21 cellular contexts compared by ENCODE assay signal in the genomic region with DNA sequence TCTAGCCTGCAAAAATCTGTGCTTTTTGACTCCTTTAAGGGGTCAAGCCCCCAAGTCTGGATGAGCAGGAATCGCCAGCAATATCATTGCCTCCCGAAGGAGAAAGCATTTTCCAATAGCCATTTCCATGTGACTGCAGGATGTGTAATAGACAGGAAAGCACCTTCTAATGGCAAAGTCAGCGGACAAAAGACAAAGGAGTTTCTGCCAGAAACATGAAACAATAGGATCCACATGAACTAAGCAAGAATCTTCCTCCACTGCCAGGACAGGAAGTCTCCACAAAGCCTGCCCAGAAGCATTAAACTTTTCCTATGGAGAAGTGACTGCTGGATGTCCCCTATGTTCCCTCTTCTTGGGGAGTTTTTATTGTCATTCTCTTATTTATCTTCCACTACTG.
DNase-seq lines count a peak whose midpoint lies in the region; ATAC-seq and TF ChIP-seq lines count a peak whose summit lies in the region.
"Had no signal": no experiment of that assay in that cellular context is flagged by ENCODE, and none has a peak within 500 bp of the region (broad histone marks: within the 10 kb centered on the region; RNA-seq: fewer than 3 reads in every experiment).

No MANE protein-coding gene starts in this region.

- H3F3A ChIP-seq in neural progenitor cell (ENCODE audit: low read depth): no peaks in the 10 kb centered on the region

- no peak overlapping the region for H3K9ac ChIP-seq in neural progenitor cell
- H3K9ac ChIP-seq: GM23248 had no signal

- no peak overlapping the region for H3K4me3 Mint-ChIP-seq in neural progenitor cell
- H3K4me3 Mint-ChIP-seq: CD4-positive, CD25-positive, alpha-beta regulatory T cell; CD8-positive, alpha-beta memory T cell; HFFc6 had no signal

- H3K4me1 ChIP-seq in right cardiac atrium (ENCODE audit: control insufficient read depth, insufficient read depth, low read length) (peaks cover 5% of the 10 kb centered on the region), neural progenitor cell (no peaks in the 10 kb centered on the region)
- H3K4me1 ChIP-seq: BE2C had no signal

- no peaks in the 10 kb centered on the region for H4K20me1 ChIP-seq in neural progenitor cell (ENCODE audit: low read depth)

- peak overlapping the region; percentile 19 for H2AFZ ChIP-seq in neural progenitor cell (replicated peaks)
- H2AFZ ChIP-seq: GM23248 had no signal

- no peak overlapping the region for H3K27ac Mint-ChIP-seq in neural progenitor cell
- H3K27ac Mint-ChIP-seq: CD4-positive, CD25-positive, alpha-beta regulatory T cell; HFFc6 had no signal

- no peaks in the 10 kb centered on the region for H3K27me3 Mint-ChIP-seq in neural progenitor cell (ENCODE audit: insufficient read depth, low read depth)

- TF ChIP-seq CTCF in neural progenitor cell (IDR thresholded peaks at IDR 0.05) (no peak), dorsolateral prefrontal cortex (IDR thresholded peaks at IDR 0.05 in 54 of 56, conservative IDR thresholded peaks at IDR 0.05 in 2 of 56; ENCODE audit: low read depth in 1 of 56, partially characterized antibody in 56 of 56) (no peak)

- DNase-seq in left ventricle myocardium superior (no peak), cardiac septum (ENCODE audit: low spot score) (no peak), right cardiac atrium (no peak), neural progenitor cell (ENCODE audit: low spot score) (no peak), DMS153 (lab: John Stamatoyannopoulos, UW) (no peak), dorsolateral prefrontal cortex (no peak)
- DNase-seq: ACHN; BE2C; C1 segment of cervical spinal cord; CD4-positive, CD25-positive, alpha-beta regulatory T cell; CD8-positive, alpha-beta memory T cell; COR-L47; DMS 273 treated with DMSO at 0.1 percent for 48 hours; GM23248; H7; HFFc6; IMR-90 had no signal

- intact Hi-C loops in left ventricle myocardium superior (cut with micrococcal nuclease) (no loop called here), cardiac septum (cut with DNase I) (loop anchor here (10.0 kb wide), 1 partner anchor 59 kb away; no protein-coding TSS in a partner anchor), right cardiac atrium (cut with DNase I) (no loop called here), dorsolateral prefrontal cortex (cut with DNase I) (no loop called here)

- H3K79me2 ChIP-seq in neural progenitor cell (ENCODE audit: low read depth): no peaks in the 10 kb centered on the region

- H3K4me2 ChIP-seq in neural progenitor cell: no peak overlapping the region

- ATAC-seq in left ventricle myocardium superior: peak; percentile 15
- no peak for ATAC-seq in right cardiac atrium
- no peak for ATAC-seq in HG02852 (IDR thresholded peaks at IDR 0.05; ENCODE audit: unreplicated experiment)
- ATAC-seq: HCT116, K562 had no signal

- no peaks in the 10 kb centered on the region for H3K27me3 ChIP-seq in right cardiac atrium (ENCODE audit: control insufficient read depth, insufficient read depth)
- H3K27me3 ChIP-seq in neural progenitor cell: no peaks in the 10 kb centered on the region
- H3K27me3 ChIP-seq in dorsolateral prefrontal cortex: peaks cover 0 to 6% (median 0%) of the 10 kb centered on the region in 45 donors
- H3K27me3 ChIP-seq: BE2C had no signal

- H3K9me3 ChIP-seq in right cardiac atrium (ENCODE audit: control insufficient read depth, low read length) (no peaks in the 10 kb centered on the region), neural progenitor cell (ENCODE audit: low read depth) (no peaks in the 10 kb centered on the region)
- H3K9me3 ChIP-seq: BE2C had no signal

- no peak overlapping the region for H3K4me3 ChIP-seq in right cardiac atrium (ENCODE audit: low read length)
- H3K4me3 ChIP-seq in neural progenitor cell: no peak overlapping the region
- H3K4me3 ChIP-seq in dorsolateral prefrontal cortex: no peak overlapping the region
- H3K4me3 ChIP-seq: GM23248, K562 had no signal

- 65% methylated on average over 3 of the region's 3 CpGs for WGBS in right cardiac atrium

- no peaks in the 10 kb centered on the region for H3K9me3 Mint-ChIP-seq in neural progenitor cell

- H3K36me3 ChIP-seq in neural progenitor cell: no peaks in the 10 kb centered on the region
- H3K36me3 ChIP-seq: BE2C had no signal

- no peaks in the 10 kb centered on the region for H3K36me3 Mint-ChIP-seq in neural progenitor cell
- H3K36me3 Mint-ChIP-seq: CD4-positive, CD25-positive, alpha-beta regulatory T cell; CD8-positive, alpha-beta memory T cell had no signal

- H3K27ac ChIP-seq in right cardiac atrium (ENCODE audit: low read length): peak overlapping the region; percentile 50
- H3K27ac ChIP-seq in neural progenitor cell: no peak overlapping the region
- H3K27ac ChIP-seq in dorsolateral prefrontal cortex: no peak overlapping the region
- H3K27ac ChIP-seq: GM23248, HL-60 had no signal

- H3K4me1 Mint-ChIP-seq in neural progenitor cell: no peaks in the 10 kb centered on the region
- H3K4me1 Mint-ChIP-seq: CD4-positive, CD25-positive, alpha-beta regulatory T cell; CD8-positive, alpha-beta memory T cell had no signal
